Comparison of ENCODE assay signal across 9 cellular contexts in the genomic region with DNA sequence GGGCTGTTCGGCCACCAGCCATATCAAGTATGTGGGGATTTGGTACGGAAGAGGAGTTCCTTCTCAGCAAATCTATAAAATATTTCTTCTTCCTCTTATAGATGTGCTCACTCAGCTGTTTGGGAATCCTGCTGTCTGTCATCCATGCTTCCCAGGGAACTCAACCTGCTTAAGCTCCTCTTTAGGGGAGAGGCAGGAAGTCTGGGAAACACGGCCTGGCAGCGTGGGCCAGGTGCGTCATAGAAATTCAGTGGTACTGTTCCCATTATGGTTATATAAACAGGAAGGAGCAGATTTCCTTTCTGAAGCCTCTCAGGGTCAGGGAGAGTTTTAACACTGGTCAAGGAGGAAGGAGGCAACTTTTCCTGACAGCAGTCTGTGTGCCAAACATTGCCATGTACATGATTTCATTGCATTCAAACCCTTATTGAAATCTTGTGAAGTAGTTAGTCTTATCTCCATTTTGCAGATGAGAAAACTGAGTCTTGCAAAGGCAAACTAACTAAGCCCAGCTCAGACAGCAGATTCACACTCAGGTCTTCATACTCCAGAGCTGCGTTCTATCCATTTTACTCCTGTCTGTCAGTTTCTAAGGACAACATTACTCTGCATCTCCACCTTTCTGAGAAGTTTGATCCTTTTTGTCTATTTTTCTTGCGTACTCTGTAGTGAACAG. TPM values are rescaled to one million over a fixed set of nuclear protein-coding genes. Genes with fewer than 3 reads are reported as not detected.
DNase-seq lines count a peak whose midpoint lies in the region; ATAC-seq and TF ChIP-seq lines count a peak whose summit lies in the region.
"Had no signal": no experiment of that assay in that cellular context is flagged by ENCODE, and none has a peak within 500 bp of the region (broad histone marks: within the 10 kb centered on the region; RNA-seq: fewer than 3 reads in every experiment).

No MANE protein-coding gene starts in this region.

- no peak for TF ChIP-seq CTCF in AG09309 (IDR thresholded peaks at IDR 0.05; ENCODE audit: control insufficient read depth, insufficient read depth, low read depth, low read length, missing control alignments)
- no peak for TF ChIP-seq CTCF in dorsolateral prefrontal cortex (IDR thresholded peaks at IDR 0.05 in 54 of 56, conservative IDR thresholded peaks at IDR 0.05 in 2 of 56; ENCODE audit: low read depth in 1 of 56, partially characterized antibody in 56 of 56)
- no peak for TF ChIP-seq CTCF in lung (IDR thresholded peaks at IDR 0.05; ENCODE audit: control extremely low read depth, extremely low read depth)

- H3K27ac ChIP-seq in dorsolateral prefrontal cortex (peak overlapping the region in 43 of 59 donors; percentile 1 to 73 (median 45)), lung (ENCODE audit: low read depth in 1 of 2, low read length in 1 of 2) (peak overlapping the region; percentile 46 to 88)
- H3K27ac ChIP-seq: SK-N-MC had no signal

- peak; percentile 32 for ATAC-seq in lung (ENCODE audit: insufficient read depth, low FRiP score)
- ATAC-seq in HG03045 (IDR thresholded peaks at IDR 0.05; ENCODE audit: unreplicated experiment): no peak
- no peak for ATAC-seq in HG02852 (IDR thresholded peaks at IDR 0.05; ENCODE audit: unreplicated experiment)
- no peak for ATAC-seq in HG02798 (IDR thresholded peaks at IDR 0.05; ENCODE audit: poor library complexity, unreplicated experiment)

- intact Hi-C loops in dorsolateral prefrontal cortex (cut with DNase I): no loop called here

- DNase-seq in AG09309 (ENCODE audit: low read depth) (peak; percentile 40), NCI-H226 (peak; percentile 90), dorsolateral prefrontal cortex (no peak), lung (ENCODE audit: low spot score) (no peak), NCI-H1930 (lab: John Stamatoyannopoulos, UW) (no peak)

- 47 to 52% methylated on average over 7 of the region's 7 CpGs for WGBS in lung, 2 donors

- no peaks in the 10 kb centered on the region for H3K9me3 ChIP-seq in lung (ENCODE audit: control insufficient read depth in 2 of 2, insufficient read depth in 1 of 2, low read length in 1 of 2)

- no peak overlapping the region for H3K4me3 ChIP-seq in AG09309 (ENCODE audit: control insufficient read depth, low read depth, low read length)
- no peak overlapping the region for H3K4me3 ChIP-seq in dorsolateral prefrontal cortex
- no peak overlapping the region for H3K4me3 ChIP-seq in lung
- H3K4me3 ChIP-seq: SK-N-MC had no signal

- H3K4me1 ChIP-seq in lung (ENCODE audit: control insufficient read depth in 2 of 2, insufficient read depth in 2 of 2, low read length in 2 of 2): peaks cover 4 to 8% of the 10 kb centered on the region in 2 donors

- H3K27me3 ChIP-seq in dorsolateral prefrontal cortex: no peaks in the 10 kb centered on the region
- no peaks in the 10 kb centered on the region for H3K27me3 ChIP-seq in lung (ENCODE audit: control insufficient read depth, insufficient read depth)

- H3K36me3 ChIP-seq in lung (ENCODE audit: control insufficient read depth in 2 of 2, insufficient read depth in 2 of 2, low read length in 2 of 2): no peaks in the 10 kb centered on the region

RNA-seq across cellular contexts. Expression of a gene that starts 35.4 kb away (rescaled TPM):
- total RNA-seq in dorsolateral prefrontal cortex (10 to 100 TPM; 13.5 to 35.0 (median 20.8) TPM), lung (10 to 100 TPM; 43.6 to 68.5 TPM)
- 10 to 100 TPM in 1 of 2 donors, 1 to 10 TPM in 1; 7.4 to 11.0 TPM for polyA plus RNA-seq in lung

Comparison
In these comparisons a context has a peak if more than half of its experiments do, and no peak if none do; other contexts are left out.
1. DNase-seq: peak in AG09309 (single experiment) and NCI-H226 (single experiment); none in dorsolateral prefrontal cortex (0 of 10), lung (single experiment) and NCI-H1930 (0 of 2).